In the genomic region with DNA sequence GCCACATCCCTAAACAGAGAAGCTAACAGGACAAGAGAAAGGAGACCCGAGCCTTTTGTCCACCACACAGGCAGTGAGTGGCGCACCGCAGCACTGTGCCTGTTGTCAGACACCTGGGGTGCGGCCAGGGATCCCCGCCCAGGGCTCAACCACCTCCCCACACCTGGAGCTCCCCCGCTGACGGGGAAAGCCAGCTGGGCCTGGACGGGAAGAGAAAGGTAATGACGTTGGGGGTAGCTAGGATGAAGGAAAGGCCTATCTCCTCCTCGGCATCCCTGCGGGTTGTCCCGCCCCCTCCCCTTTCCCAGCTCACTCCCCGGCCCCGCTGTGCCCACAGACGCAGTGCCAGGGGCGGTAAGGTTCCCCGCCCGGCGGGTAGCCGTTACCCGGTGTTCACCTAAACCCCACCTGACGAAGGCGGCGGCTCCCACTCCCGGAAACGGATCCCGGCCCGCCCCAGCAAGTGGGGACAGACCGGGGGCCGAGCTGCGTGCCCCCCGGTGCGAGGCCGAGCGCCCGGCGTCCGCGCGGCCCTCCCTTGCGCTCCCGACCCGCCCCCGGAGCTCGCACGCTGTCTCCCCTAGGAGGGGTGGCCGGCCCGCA, we compare ENCODE assay signal across 8 cellular contexts. TPM values are rescaled to one million over a fixed set of nuclear protein-coding genes. Genes with fewer than 3 reads are reported as not detected.
DNase-seq lines count a peak whose midpoint lies in the region; ATAC-seq and TF ChIP-seq lines count a peak whose summit lies in the region.

No MANE protein-coding gene starts in this region.

- peak overlapping the region; percentile 74 for H3K4me3 ChIP-seq in kidney epithelial cell (ENCODE audit: low read depth, low read length)

- no peaks in the 10 kb centered on the region for H3K27me3 Mint-ChIP-seq in T-helper 1 cell treated with Interleukin-12 subunit alpha and Interleukin-12 subunit beta and Interleukin-4 antibody, amounts not matched to agents 30 μg/mL and 1 μg/mL, for 36 hours (ENCODE audit: low read depth)
- H3K27me3 Mint-ChIP-seq in brain, result peaks cover 9% of the 10 kb centered on the region

- peak overlapping the region; percentile 99 for H3K4me3 Mint-ChIP-seq in T-helper 1 cell treated with Interleukin-12 subunit alpha and Interleukin-12 subunit beta and Interleukin-4 antibody, amounts not matched to agents 30 μg/mL and 1 μg/mL, for 36 hours
- peak overlapping the region; percentile 92 to 96 (median 93) for H3K4me3 Mint-ChIP-seq in brain

- peak overlapping the region; percentile 99 for H3K27ac Mint-ChIP-seq in T-helper 1 cell treated with Interleukin-12 subunit alpha and Interleukin-12 subunit beta and Interleukin-4 antibody, amounts not matched to agents 30 μg/mL and 1 μg/mL, for 36 hours
- peak overlapping the region; percentile 87 to 97 (median 95) for H3K27ac Mint-ChIP-seq in brain

- ATAC-seq in HG03175 (IDR thresholded peaks at IDR 0.05; ENCODE audit: unreplicated experiment) (peak; percentile 15), GM18861 (IDR thresholded peaks at IDR 0.05; ENCODE audit: unreplicated experiment) (no peak)

- peaks cover 1% of the 10 kb centered on the region for H3K36me3 ChIP-seq in kidney epithelial cell (ENCODE audit: control insufficient read depth, insufficient read depth, low read length)

- no peak for TF ChIP-seq CTCF in brain (conservative IDR thresholded peaks at IDR 0.05)
- no peak for TF ChIP-seq CTCF in kidney epithelial cell (IDR thresholded peaks at IDR 0.05; ENCODE audit: insufficient read depth, low read length, poor library complexity, severe bottlenecking)

- peaks cover 35% of the 10 kb centered on the region for H3K36me3 Mint-ChIP-seq in T-helper 1 cell treated with Interleukin-12 subunit alpha and Interleukin-12 subunit beta and Interleukin-4 antibody, amounts not matched to agents 30 μg/mL and 1 μg/mL, for 36 hours (ENCODE audit: low read depth)
- peaks cover 45% of the 10 kb centered on the region for H3K36me3 Mint-ChIP-seq in brain

- H3K4me1 Mint-ChIP-seq in T-helper 1 cell treated with Interleukin-12 subunit alpha and Interleukin-12 subunit beta and Interleukin-4 antibody, amounts not matched to agents 30 μg/mL and 1 μg/mL, for 36 hours (ENCODE audit: low read depth), result peaks cover 32% of the 10 kb centered on the region
- H3K4me1 Mint-ChIP-seq in brain, result peaks cover 34% of the 10 kb centered on the region

- no peaks in the 10 kb centered on the region for H3K9me3 Mint-ChIP-seq in T-helper 1 cell treated with Interleukin-12 subunit alpha and Interleukin-12 subunit beta and Interleukin-4 antibody, amounts not matched to agents 30 μg/mL and 1 μg/mL, for 36 hours
- H3K9me3 Mint-ChIP-seq in brain, result no peaks in the 10 kb centered on the region

- peak; percentile 20 to 83 (median 82) for DNase-seq in NCI-H1417 (lab: John Stamatoyannopoulos, UW)
- no peak for DNase-seq in NCI-H1417 treated with DMSO at 0.1 percent for 48 hours (lab: John Stamatoyannopoulos, UW)
- DNase-seq in kidney epithelial cell (ENCODE audit: low read depth), result no peak
- DNase-seq in stimulated activated CD4-positive, alpha-beta T cell treated with anti-CD3 and anti-CD28 coated beads, Interleukin-4, amount 100 ng/mL, for 4 hours, result peak; percentile 30 to 33

- H3K27me3 ChIP-seq in kidney epithelial cell (ENCODE audit: control insufficient read depth, insufficient read depth, low read length), result no peaks in the 10 kb centered on the region

RNA-seq across cellular contexts. Expression of gene HYOU1, which starts 0.5 kb away (rescaled TPM):
- 161 TPM for polyA plus RNA-seq in brain (ENCODE audit: insufficient read depth, low read depth, low replicate concordance)
- total RNA-seq in kidney epithelial cell, result 280 and 303 TPM in 2 replicates

RNA-seq across cellular contexts. Expression of gene VPS11, which starts 11.1 kb away (rescaled TPM):
- 59.4 TPM for polyA plus RNA-seq in brain (ENCODE audit: insufficient read depth, low read depth, low replicate concordance)
- total RNA-seq in kidney epithelial cell, result 30.7 and 39.0 TPM in 2 replicates

RNA-seq across cellular contexts. Expression of gene SLC37A4, which starts 25.8 kb away (rescaled TPM):
- polyA plus RNA-seq in brain (ENCODE audit: insufficient read depth, low read depth, low replicate concordance), result 32.4 TPM
- total RNA-seq in kidney epithelial cell, result 20.7 and 27.9 TPM in 2 replicates

RNA-seq across cellular contexts. Expression of gene HMBS, which starts 28.2 kb away (rescaled TPM):
- polyA plus RNA-seq in brain (ENCODE audit: insufficient read depth, low read depth, low replicate concordance), result 28.1 TPM
- 27.7 and 29.7 TPM in 2 replicates for total RNA-seq in kidney epithelial cell

RNA-seq across cellular contexts. Expression of gene TRAPPC4, which starts 37.9 kb away (rescaled TPM):
- 120 TPM for polyA plus RNA-seq in brain (ENCODE audit: insufficient read depth, low read depth, low replicate concordance)
- total RNA-seq in kidney epithelial cell, result 61.2 and 72.6 TPM in 2 replicates

Comparison
In these comparisons a context has a peak if more than half of its experiments do, and no peak if none do; other contexts are left out.
1. DNase-seq: peak in NCI-H1417 (3 of 3) and stimulated activated CD4-positive, alpha-beta T cell treated with anti-CD3 and anti-CD28 coated beads, Interleukin-4, amount 100 ng/mL, for 4 hours (2 of 2); none in NCI-H1417 treated with DMSO at 0.1 percent for 48 hours (single experiment) and kidney epithelial cell (single experiment).